9 cellular contexts compared by ENCODE assay signal in the genomic region with DNA sequence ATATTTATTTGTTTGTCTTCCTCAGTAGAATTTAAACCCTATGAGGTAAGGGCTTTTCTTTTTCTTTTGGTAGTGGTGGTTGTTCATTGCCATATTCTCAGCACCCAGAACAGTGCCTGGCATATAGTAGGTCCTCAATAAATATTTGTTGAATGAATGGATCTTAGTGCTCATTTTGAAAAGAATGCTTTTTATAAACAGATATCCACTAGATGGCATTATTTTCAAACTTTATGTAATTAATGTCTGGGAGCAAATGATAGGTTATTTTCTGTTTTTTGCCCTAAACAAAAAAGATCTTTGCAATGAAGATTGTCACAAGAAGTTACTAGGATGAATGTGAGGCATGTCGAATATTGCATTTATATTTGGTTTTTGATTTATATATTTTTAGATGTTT.
DNase-seq lines count a peak whose midpoint lies in the region; ATAC-seq and TF ChIP-seq lines count a peak whose summit lies in the region.
"Had no signal": no experiment of that assay in that cellular context is flagged by ENCODE, and none has a peak within 500 bp of the region (broad histone marks: within the 10 kb centered on the region; RNA-seq: fewer than 3 reads in every experiment).

No MANE protein-coding gene starts in this region.

- no peaks in the 10 kb centered on the region for H3K9me3 Mint-ChIP-seq in activated naive CD4-positive, alpha-beta T cell treated with anti-CD3 and anti-CD28 coated beads, Interleukin-2, amount 10 ng/mL, durations not matched to agents 7 days and 5 days

- H3K27ac Mint-ChIP-seq in activated naive CD4-positive, alpha-beta T cell treated with anti-CD3 and anti-CD28 coated beads, Interleukin-2, amount 10 ng/mL, durations not matched to agents 7 days and 5 days: no peak overlapping the region

- RAD21 ChIA-PET in HCT116 (lab: Charles Lee; ENCODE audit: low non-redundant PET in 1 of 2, low total read pairs in 2 of 2, uncharacterized antibody in 2 of 2, unreplicated experiment in 2 of 2): no interaction called here

- CTCF ChIA-PET in HCT116 (lab: Charles Lee): interaction anchor here (0.8 to 2.3 kb wide), 4 partner anchors 10 to 960 kb away, joined by 3 to 8 read pairs (median 4); no protein-coding TSS in a partner anchor
- CTCF ChIA-PET in activated naive CD4-positive, alpha-beta T cell treated with anti-CD3 and anti-CD28 coated beads, Interleukin-2, amount 10 ng/mL, durations not matched to agents 7 days and 5 days (lab: Charles Lee): interaction anchor here (0.6 to 1.5 kb wide), 4 partner anchors 50 to 978 kb away, joined by 3 read pairs; no protein-coding TSS in a partner anchor

- H2AFZ ChIP-seq in HCT116 (ENCODE audit: low read depth, low read length, poor library complexity, severe bottlenecking): no peak overlapping the region

- no peak for TF ChIP-seq POLR2A in HCT116 (IDR thresholded peaks at IDR 0.05; ENCODE audit: borderline replicate concordance, extremely low read depth, insufficient read depth, insufficient read length)

- H3K9ac ChIP-seq in HCT116 (ENCODE audit: low read length) (no peak overlapping the region), adipocyte (ENCODE audit: low read length) (peak overlapping the region; percentile 67)

- H3K4me3 ChIP-seq in HCT116 (replicated peaks in 1 of 2; ENCODE audit: low read depth in 1 of 2, low read length in 2 of 2) (no peak overlapping the region), adipocyte (ENCODE audit: low read length) (no peak overlapping the region)

- no peak overlapping the region for H3K4me3 Mint-ChIP-seq in activated naive CD4-positive, alpha-beta T cell treated with anti-CD3 and anti-CD28 coated beads, Interleukin-2, amount 10 ng/mL, durations not matched to agents 7 days and 5 days

- H3K27me3 Mint-ChIP-seq in activated naive CD4-positive, alpha-beta T cell treated with anti-CD3 and anti-CD28 coated beads, Interleukin-2, amount 10 ng/mL, durations not matched to agents 7 days and 5 days: no peaks in the 10 kb centered on the region

- no peak overlapping the region for H3K27ac ChIP-seq in HCT116 (ENCODE audit: low read depth, low read length)

- DNase-seq in AG08395 (ENCODE audit: low spot score): peak; percentile 43
- no peak for DNase-seq in HCT116 (ENCODE audit: low read depth, low spot score)
- peak; percentile 83 for DNase-seq in adipocyte (ENCODE audit: low read depth)
- no peak for DNase-seq in left lobe of liver (ENCODE audit: low spot score)
- no peak for DNase-seq in cerebellum (ENCODE audit: low spot score)
- no peak for DNase-seq in NOMO-1 treated with dmso at 0.1 percent for 144 hours (lab: John Stamatoyannopoulos, UW; ENCODE audit: unreplicated experiment)
- no peak for DNase-seq in T-helper 9 cell
- no peak for DNase-seq in activated naive CD4-positive, alpha-beta T cell treated with anti-CD3 and anti-CD28 coated beads, Interleukin-2, amount 10 ng/mL, durations not matched to agents 7 days and 5 days
- DNase-seq: stimulated activated CD4-positive, alpha-beta T cell treated with anti-CD3 and anti-CD28 coated beads, Interleukin-4, amount 100 ng/mL, for 24 hours had no signal

- H3K9me2 ChIP-seq in HCT116 (ENCODE audit: insufficient read depth): no peaks in the 10 kb centered on the region

- POLR2A ChIA-PET in HCT116 (lab: Charles Lee): interaction anchor here (0.7 kb wide), 1 partner anchor 67 kb away, joined by 4 read pairs; the partner anchor contains the start of gene ZFYVE26

- no peak for ATAC-seq in HCT116
- ATAC-seq in left lobe of liver: peak; percentile 44

- H3K4me1 Mint-ChIP-seq in activated naive CD4-positive, alpha-beta T cell treated with anti-CD3 and anti-CD28 coated beads, Interleukin-2, amount 10 ng/mL, durations not matched to agents 7 days and 5 days: peaks cover 15% of the 10 kb centered on the region

- intact Hi-C loops in HCT116 (cut with micrococcal nuclease): loop anchor here (1.0 kb wide), 1 partner anchor 933 kb away; no protein-coding TSS in a partner anchor

- no TSS peak for BruUV-seq in HCT116 (replicated peaks; lab: Mats Ljungman, UMichigan)

- peaks cover 2% of the 10 kb centered on the region for H3K36me3 Mint-ChIP-seq in activated naive CD4-positive, alpha-beta T cell treated with anti-CD3 and anti-CD28 coated beads, Interleukin-2, amount 10 ng/mL, durations not matched to agents 7 days and 5 days

- H3K4me1 ChIP-seq in HCT116 (ENCODE audit: control insufficient read depth in 1 of 2, insufficient read depth in 2 of 2, low read length in 2 of 2): no peaks in the 10 kb centered on the region; a peak in 1 of 4 replicates
- H3K4me1 ChIP-seq in adipocyte (ENCODE audit: control insufficient read depth, insufficient read depth, low read length): peaks cover 16% of the 10 kb centered on the region

- TF ChIP-seq CTCF in HCT116 (IDR thresholded peaks at IDR 0.05 in 2 of 3, conservative IDR thresholded peaks at IDR 0.05 in 1 of 3; ENCODE audit: borderline replicate concordance in 1 of 3, insufficient read depth in 1 of 3, low read depth in 2 of 3, low read length in 2 of 3): peak; percentile 8 to 46 (median 28); a peak in 2 of 6 replicates

- no peak overlapping the region for H3K4me2 ChIP-seq in HCT116 (ENCODE audit: low read length)

- H3K27me3 ChIP-seq in HCT116 (ENCODE audit: insufficient read depth, low read length): no peaks in the 10 kb centered on the region
- no peaks in the 10 kb centered on the region for H3K27me3 ChIP-seq in adipocyte (replicated peaks; ENCODE audit: control insufficient read depth, insufficient read depth, low read length)

- H3K9me3 ChIP-seq in HCT116 (ENCODE audit: control insufficient read depth in 1 of 2, insufficient read depth in 1 of 2, low read depth in 1 of 2, low read length in 2 of 2) (no peaks in the 10 kb centered on the region), adipocyte (ENCODE audit: control insufficient read depth, low read length) (no peaks in the 10 kb centered on the region)

- H4K20me1 ChIP-seq in HCT116 (ENCODE audit: insufficient read depth): no peaks in the 10 kb centered on the region

- peak; percentile 50; the same call in 1 of the 2 replicates for TF ChIP-seq RAD21 in HCT116 (IDR thresholded peaks at IDR 0.05; ENCODE audit: low read depth)

- H3K36me3 ChIP-seq in HCT116 (ENCODE audit: control insufficient read depth in 1 of 2, insufficient read depth in 2 of 2, low read length in 2 of 2): no peaks in the 10 kb centered on the region; a peak in 1 of 4 replicates
- H3K36me3 ChIP-seq in adipocyte (ENCODE audit: control insufficient read depth, insufficient read depth, low read length, severe bottlenecking): no peaks in the 10 kb centered on the region

- no peaks in the 10 kb centered on the region for H3K79me2 ChIP-seq in HCT116 (ENCODE audit: insufficient read depth, low read length)

TF ChIP-seq in HCT116, 20 proteins besides CTCF, POLR2A, EP300 and RAD21:
- TF ChIP-seq CEBPB (IDR thresholded peaks at IDR 0.05; ENCODE audit: low read depth) (no peak), ELF1 (IDR thresholded peaks at IDR 0.05; ENCODE audit: borderline replicate concordance, low read depth) (no peak), EGR1 (IDR thresholded peaks at IDR 0.05; ENCODE audit: low read depth) (no peak), SRF (IDR thresholded peaks at IDR 0.05; ENCODE audit: low read depth) (no peak), SIN3A (IDR thresholded peaks at IDR 0.05; ENCODE audit: low read depth) (no peak), ATF3 (IDR thresholded peaks at IDR 0.05) (no peak), FOSL1 (IDR thresholded peaks at IDR 0.05; ENCODE audit: low read depth) (no peak), ZFX (IDR thresholded peaks at IDR 0.05) (no peak), SP1 (IDR thresholded peaks at IDR 0.05; ENCODE audit: low read depth) (no peak), MAX (IDR thresholded peaks at IDR 0.05) (no peak)

Comparison
In these comparisons a context has a peak if more than half of its experiments do, and no peak if none do; other contexts are left out.
1. DNase-seq: peak in AG08395 (single experiment) and adipocyte (single experiment); none in HCT116 (single experiment), left lobe of liver (single experiment), cerebellum (single experiment), NOMO-1 treated with dmso at 0.1 percent for 144 hours (single experiment), T-helper 9 cell (single experiment) and activated naive CD4-positive, alpha-beta T cell treated with anti-CD3 and anti-CD28 coated beads, Interleukin-2, amount 10 ng/mL, durations not matched to agents 7 days and 5 days (single experiment).